8 cellular contexts compared by ENCODE assay signal in the genomic region with DNA sequence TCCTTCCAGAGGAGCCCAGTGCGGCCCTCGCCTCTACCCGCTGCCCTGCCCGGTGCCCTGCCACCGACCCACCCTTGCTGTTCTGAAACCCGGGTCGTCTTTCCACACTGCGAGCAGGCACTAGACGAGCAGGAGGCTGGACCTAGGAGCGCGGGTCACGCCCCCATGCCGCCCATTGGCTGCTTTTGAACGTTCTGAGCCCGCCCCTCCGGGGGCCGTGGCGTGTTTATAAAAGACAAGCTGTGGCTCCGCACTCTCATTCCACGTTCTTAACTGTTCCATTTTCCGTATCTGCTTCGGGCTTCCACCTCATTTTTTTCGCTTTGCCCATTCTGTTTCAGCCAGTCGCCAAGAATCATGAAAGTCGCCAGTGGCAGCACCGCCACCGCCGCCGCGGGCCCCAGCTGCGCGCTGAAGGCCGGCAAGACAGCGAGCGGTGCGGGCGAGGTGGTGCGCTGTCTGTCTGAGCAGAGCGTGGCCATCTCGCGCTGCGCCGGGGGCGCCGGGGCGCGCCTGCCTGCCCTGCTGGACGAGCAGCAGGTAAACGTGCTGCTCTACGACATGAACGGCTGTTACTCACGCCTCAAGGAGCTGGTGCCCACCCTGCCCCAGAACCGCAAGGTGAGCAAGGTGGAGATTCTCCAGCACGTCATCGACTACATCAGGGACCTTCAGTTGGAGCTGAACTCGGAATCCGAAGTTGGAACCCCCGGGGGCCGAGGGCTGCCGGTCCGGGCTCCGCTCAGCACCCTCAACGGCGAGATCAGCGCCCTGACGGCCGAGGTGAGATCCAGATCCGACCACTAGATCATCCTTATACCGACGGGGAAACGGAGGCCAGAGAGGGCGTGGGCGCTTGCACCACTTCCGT. TPM values are rescaled to one million over a fixed set of nuclear protein-coding genes. Genes with fewer than 3 reads are reported as not detected.
A peak's percentile ranks its signal among the peaks of the same experiment; 100 is the strongest.
DNase-seq lines count a peak whose midpoint lies in the region; ATAC-seq and TF ChIP-seq lines count a peak whose summit lies in the region.

A gene with protein sequence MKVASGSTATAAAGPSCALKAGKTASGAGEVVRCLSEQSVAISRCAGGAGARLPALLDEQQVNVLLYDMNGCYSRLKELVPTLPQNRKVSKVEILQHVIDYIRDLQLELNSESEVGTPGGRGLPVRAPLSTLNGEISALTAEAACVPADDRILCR (plus strand): TSS at position 259 of the 871 bp plus-strand sequence. CDS start 99 bp downstream, at position 358.

- DNase-seq in GM10248 (ENCODE audit: extremely low spot score) = peak; percentile 91
- peak; percentile 99 for DNase-seq in NCI-H1105 treated with DMSO at 0.1 percent for 48 hours (lab: John Stamatoyannopoulos, UW)
- DNase-seq in SKM-1 (lab: John Stamatoyannopoulos, UW; ENCODE audit: unreplicated experiment) = peak; percentile 96
- DNase-seq in globus pallidus (ENCODE audit: low spot score) = peak; percentile 95
- peak; percentile 91 for DNase-seq in occipital lobe (lab: John Stamatoyannopoulos, UW)
- DNase-seq in superior temporal gyrus (ENCODE audit: extremely low spot score) = peak; percentile 97

- H3K4me1 Mint-ChIP-seq in activated naive CD8-positive, alpha-beta T cell (ENCODE audit: low read depth) = peaks cover 26% of the 10 kb centered on the region

- H3K27ac Mint-ChIP-seq in activated naive CD8-positive, alpha-beta T cell = peak within 1 kb of the TSS; percentile 64

- TF ChIP-seq CTCF in GM10248 (IDR thresholded peaks at IDR 0.05; ENCODE audit: control extremely low read depth, extremely low read depth, low read depth, missing control alignments) = no peak

- POLR2A ChIA-PET in GM10248 (lab: Yijun Ruan, JAX) = interaction anchor here (0.5 to 1.8 kb wide), 3 partner anchors 12 to 42 kb away, joined by 3 to 7 read pairs (median 7); no protein-coding TSS in a partner anchor

- peak within 1 kb of the TSS; percentile 93 for H3K4me3 Mint-ChIP-seq in activated naive CD8-positive, alpha-beta T cell

- H3K27me3 Mint-ChIP-seq in activated naive CD8-positive, alpha-beta T cell = peaks cover 20% of the 10 kb centered on the region

- peak; percentile 96 for ATAC-seq in HG02678 (IDR thresholded peaks at IDR 0.05; ENCODE audit: unreplicated experiment)

- CTCF ChIA-PET in GM10248 (lab: Yijun Ruan, JAX) = interaction anchor here (0.8 to 19.2 kb wide), 13 partner anchors 8 to 118 kb away, joined by 3 to 642 read pairs (median 5); a partner anchor contains a TSS

- no peaks in the 10 kb centered on the region for H3K36me3 Mint-ChIP-seq in activated naive CD8-positive, alpha-beta T cell

- no peaks in the 10 kb centered on the region for H3K9me3 Mint-ChIP-seq in activated naive CD8-positive, alpha-beta T cell (ENCODE audit: low read depth)

RNA-seq across cellular contexts. Expression of the gene that starts here (rescaled TPM):
- 66.9 TPM for total RNA-seq in occipital lobe

Comparison
In these comparisons a context has a peak if more than half of its experiments do, and no peak if none do; other contexts are left out.
1. Peak in every context shown above with its lines: DNase-seq and ATAC-seq.